ENCODE assay signal across 20 cellular contexts in genomic region chr11:61980783-61981541, GRCh38. TPM values are rescaled to one million over a fixed set of nuclear protein-coding genes. Genes with fewer than 3 reads are reported as not detected.
A peak's percentile ranks its signal among the peaks of the same experiment; 100 is the strongest.
DNase-seq lines count a peak whose midpoint lies in the region; ATAC-seq, FAIRE-seq and TF ChIP-seq lines count a peak whose summit lies in the region.
"Had no signal": no experiment of that assay in that cellular context is flagged by ENCODE, and none has a peak within 500 bp of the region (broad histone marks: within the 10 kb centered on the region; RNA-seq: fewer than 3 reads in every experiment).

No MANE protein-coding gene starts in this region.

- H2AFZ ChIP-seq in K562 (ENCODE audit: low read depth, low read length): no peak overlapping the region

- H3K27ac ChIP-seq in K562 (ENCODE audit: extremely low read depth, low read depth, low read length): no peak overlapping the region
- H3K27ac ChIP-seq in suprapubic skin: no peak overlapping the region
- H3K27ac ChIP-seq: adrenal gland had no signal

- TF ChIP-seq CTCF in K562 (IDR thresholded peaks at IDR 0.05 in 2 of 3, conservative IDR thresholded peaks at IDR 0.05 in 1 of 3; ENCODE audit: insufficient read depth in 2 of 3, low read depth in 1 of 3, low read length in 3 of 3) (no peak), suprapubic skin (IDR thresholded peaks at IDR 0.05) (no peak)

- peaks cover 0 to 5% of the 10 kb centered on the region in 2 experiments; a peak in 4 of 5 replicates for H3K4me1 ChIP-seq in K562 (replicated peaks in 1 of 2; ENCODE audit: control insufficient read depth in 2 of 2, insufficient read depth in 2 of 2, low read length in 2 of 2)
- peaks cover 23% of the 10 kb centered on the region for H3K4me1 ChIP-seq in suprapubic skin

- peak overlapping the region; percentile 63 for H3K27ac Mint-ChIP-seq in activated naive CD4-positive, alpha-beta T cell treated with anti-CD3 and anti-CD28 coated beads for 36 hours
- no peak overlapping the region for H3K27ac Mint-ChIP-seq in activated naive CD4-positive, alpha-beta T cell treated with anti-CD3 and anti-CD28 coated beads, Interleukin-2, amount 10 ng/mL, durations not matched to agents 7 days and 5 days
- no peak overlapping the region for H3K27ac Mint-ChIP-seq in activated T-cell treated with anti-CD3 and anti-CD28 coated beads, Interleukin-2, amount 50 U/mL, for 72 hours
- H3K27ac Mint-ChIP-seq: stimulated activated naive B cell treated with anti-CD40 and anti-IgM and Interleukin-4, amounts not matched to agents 10 μg/mL and 1 μg/mL and 100 μg/mL, for 72 hours had no signal

- H3K9ac ChIP-seq in K562 (ENCODE audit: insufficient read depth in 1 of 2, low read depth in 2 of 2, low read length in 2 of 2): no peak overlapping the region

- no peaks in the 10 kb centered on the region for H3K79me2 ChIP-seq in K562 (ENCODE audit: control insufficient read depth, insufficient read depth, low read length)

- no peak for FAIRE-seq in K562 (lab: Jason Lieb, UNC)
- FAIRE-seq: colon, endothelial cell of umbilical vein, islet of Langerhans, urothelium cell line had no signal

- no peaks in the 10 kb centered on the region for H3K9me3 Mint-ChIP-seq in activated naive CD4-positive, alpha-beta T cell treated with anti-CD3 and anti-CD28 coated beads for 36 hours
- H3K9me3 Mint-ChIP-seq in activated naive CD4-positive, alpha-beta T cell treated with anti-CD3 and anti-CD28 coated beads, Interleukin-2, amount 10 ng/mL, durations not matched to agents 7 days and 5 days: peaks cover under 1% of the 10 kb centered on the region
- no peaks in the 10 kb centered on the region for H3K9me3 Mint-ChIP-seq in activated T-cell treated with anti-CD3 and anti-CD28 coated beads, Interleukin-2, amount 50 U/mL, for 72 hours
- H3K9me3 Mint-ChIP-seq: stimulated activated naive B cell treated with anti-CD40 and anti-IgM and Interleukin-4, amounts not matched to agents 10 μg/mL and 1 μg/mL and 100 μg/mL, for 72 hours had no signal

- in situ Hi-C loops in K562 (cut with MboI): no loop called here

- H4K20me1 ChIP-seq in K562 (replicated peaks; ENCODE audit: control insufficient read depth, insufficient read depth, low read length): no peaks in the 10 kb centered on the region

- POLR2A ChIA-PET in K562 (lab: Yijun Ruan, JAX): interaction anchor here (0.6 to 5.6 kb wide), 6 partner anchors 10 to 74 kb away, joined by 3 to 65 read pairs (median 3); partner anchors contain the start of gene FTH1

- H3K27me3 ChIP-seq in K562 (ENCODE audit: control insufficient read depth in 2 of 2, insufficient read depth in 2 of 2, low read length in 2 of 2) (no peaks in the 10 kb centered on the region), suprapubic skin (no peaks in the 10 kb centered on the region)
- H3K27me3 ChIP-seq: adrenal gland had no signal

- TF ChIP-seq RAD21 in K562 (CRISPR knock-in tag; conservative IDR thresholded peaks at IDR 0.05 in 1 of 2, IDR thresholded peaks at IDR 0.05 in 1 of 2): no peak

- H3K4me3 Mint-ChIP-seq in activated naive CD4-positive, alpha-beta T cell treated with anti-CD3 and anti-CD28 coated beads for 36 hours: no peak overlapping the region
- no peak overlapping the region for H3K4me3 Mint-ChIP-seq in activated naive CD4-positive, alpha-beta T cell treated with anti-CD3 and anti-CD28 coated beads, Interleukin-2, amount 10 ng/mL, durations not matched to agents 7 days and 5 days
- H3K4me3 Mint-ChIP-seq in activated T-cell treated with anti-CD3 and anti-CD28 coated beads, Interleukin-2, amount 50 U/mL, for 72 hours: no peak overlapping the region
- H3K4me3 Mint-ChIP-seq: CD4-positive, alpha-beta memory T cell; stimulated activated naive B cell treated with anti-CD40 and anti-IgM and Interleukin-4, amounts not matched to agents 10 μg/mL and 1 μg/mL and 100 μg/mL, for 72 hours had no signal

- no peaks in the 10 kb centered on the region for H3K4me1 Mint-ChIP-seq in activated naive CD4-positive, alpha-beta T cell treated with anti-CD3 and anti-CD28 coated beads for 36 hours (ENCODE audit: low read depth)
- H3K4me1 Mint-ChIP-seq in activated naive CD4-positive, alpha-beta T cell treated with anti-CD3 and anti-CD28 coated beads, Interleukin-2, amount 10 ng/mL, durations not matched to agents 7 days and 5 days: no peaks in the 10 kb centered on the region
- H3K4me1 Mint-ChIP-seq in activated T-cell treated with anti-CD3 and anti-CD28 coated beads, Interleukin-2, amount 50 U/mL, for 72 hours (ENCODE audit: low read depth): no peaks in the 10 kb centered on the region
- H3K4me1 Mint-ChIP-seq: CD4-positive, alpha-beta memory T cell had no signal

- no peak overlapping the region for H3K4me2 ChIP-seq in K562 (ENCODE audit: insufficient read depth, low read length)

- H3K9me1 ChIP-seq in K562 (ENCODE audit: control insufficient read depth, insufficient read depth, low read length): no peaks in the 10 kb centered on the region

- intact Hi-C loops in activated naive CD4-positive, alpha-beta T cell treated with anti-CD3 and anti-CD28 coated beads for 36 hours (cut with micrococcal nuclease): no loop called here
- intact Hi-C loops in K562 (cut with micrococcal nuclease): no loop called here

- H3K27me3 Mint-ChIP-seq in activated naive CD4-positive, alpha-beta T cell treated with anti-CD3 and anti-CD28 coated beads for 36 hours (ENCODE audit: low read depth): no peaks in the 10 kb centered on the region
- peaks cover 5% of the 10 kb centered on the region for H3K27me3 Mint-ChIP-seq in activated naive CD4-positive, alpha-beta T cell treated with anti-CD3 and anti-CD28 coated beads, Interleukin-2, amount 10 ng/mL, durations not matched to agents 7 days and 5 days
- H3K27me3 Mint-ChIP-seq in activated T-cell treated with anti-CD3 and anti-CD28 coated beads, Interleukin-2, amount 50 U/mL, for 72 hours (ENCODE audit: low read depth): no peaks in the 10 kb centered on the region
- H3K27me3 Mint-ChIP-seq: CD4-positive, alpha-beta memory T cell had no signal

- 66% methylated on average over 10 of the region's 10 CpGs for WGBS in K562 (ENCODE audit: insufficient coverage, low coverage, missing lambda C conversion rate)
- 80% methylated on average over 10 of the region's 10 CpGs for WGBS in suprapubic skin

- ATAC-seq in K562 (peak; percentile 37), GM19467 (IDR thresholded peaks at IDR 0.05; ENCODE audit: unreplicated experiment) (no peak), HG03457 (IDR thresholded peaks at IDR 0.05; ENCODE audit: unreplicated experiment) (no peak)
- no peak for ATAC-seq in activated T-cell treated with anti-CD3 and anti-CD28 coated beads, Interleukin-2, amount 50 U/mL, for 72 hours (replicated peaks in 1 of 2)
- ATAC-seq: Right ventricle myocardium inferior; stimulated activated naive B cell treated with anti-CD40 and anti-IgM and Interleukin-4, amounts not matched to agents 10 μg/mL and 1 μg/mL and 100 μg/mL, for 72 hours had no signal

- no TSS peak for BruUV-seq in K562 (replicated peaks; lab: Mats Ljungman, UMichigan)

- H3K36me3 ChIP-seq in K562 (ENCODE audit: control insufficient read depth, insufficient read depth, low read length): no peaks in the 10 kb centered on the region
- H3K36me3 ChIP-seq in suprapubic skin: no peaks in the 10 kb centered on the region
- H3K36me3 ChIP-seq: adrenal gland had no signal

- CTCF ChIA-PET in activated naive CD4-positive, alpha-beta T cell treated with anti-CD3 and anti-CD28 coated beads for 36 hours (lab: Charles Lee): no interaction called here
- CTCF ChIA-PET in activated naive CD4-positive, alpha-beta T cell treated with anti-CD3 and anti-CD28 coated beads, Interleukin-2, amount 10 ng/mL, durations not matched to agents 7 days and 5 days (lab: Charles Lee): no interaction called here
- CTCF ChIA-PET in K562 (lab: Yijun Ruan, JAX; ENCODE audit: low intra/inter-chr PET ratio): no interaction called here

- TF ChIP-seq POLR2A in K562 (conservative IDR thresholded peaks at IDR 0.05) (no peak), suprapubic skin (IDR thresholded peaks at IDR 0.05) (no peak)

- H3K9me3 ChIP-seq in K562 (replicated peaks; ENCODE audit: control insufficient read depth, insufficient read depth, low read depth, low read length) (no peaks in the 10 kb centered on the region), suprapubic skin (no peaks in the 10 kb centered on the region)
- H3K9me3 ChIP-seq: adrenal gland had no signal

- TF ChIP-seq EP300 in K562 (IDR thresholded peaks at IDR 0.05; ENCODE audit: low read length): no peak
- TF ChIP-seq EP300 in suprapubic skin (IDR thresholded peaks at IDR 0.05): no peak

- H3K4me3 ChIP-seq in K562 (no peak overlapping the region), suprapubic skin (no peak overlapping the region)
- H3K4me3 ChIP-seq: adrenal gland had no signal

- DNase-seq in activated naive CD4-positive, alpha-beta T cell treated with anti-CD3 and anti-CD28 coated beads for 36 hours: no peak
- DNase-seq in activated naive CD4-positive, alpha-beta T cell treated with anti-CD3 and anti-CD28 coated beads, Interleukin-2, amount 10 ng/mL, durations not matched to agents 7 days and 5 days: no peak
- no peak for DNase-seq in K562 (ENCODE audit: extremely low read depth in 1 of 4, low spot score in 3 of 4)
- DNase-seq in islet precursor cell: peak; percentile 81
- DNase-seq in suprapubic skin (ENCODE audit: low spot score in 2 of 2): peak; percentile 49 to 53
- no peak for DNase-seq in activated T-cell treated with anti-CD3 and anti-CD28 coated beads, Interleukin-2, amount 50 U/mL, for 72 hours
- DNase-seq: activated CD4-positive, alpha-beta T cell treated with anti-CD3 and anti-CD28 coated beads for 48 hours; activated T-cell treated with anti-CD3 and anti-CD28 coated beads, Interleukin-2, amount 50 U/mL, for 1 hour; CD4-positive, alpha-beta memory T cell; NCI-H2081 treated with DMSO at 0.1 percent for 48 hours; stimulated activated naive B cell treated with anti-CD40 and anti-IgM and Interleukin-4, amounts not matched to agents 10 μg/mL and 1 μg/mL and 100 μg/mL, for 72 hours; T1000 had no signal

- no peaks in the 10 kb centered on the region for H3K36me3 Mint-ChIP-seq in activated naive CD4-positive, alpha-beta T cell treated with anti-CD3 and anti-CD28 coated beads for 36 hours (ENCODE audit: low read depth)
- peaks cover 2% of the 10 kb centered on the region for H3K36me3 Mint-ChIP-seq in activated naive CD4-positive, alpha-beta T cell treated with anti-CD3 and anti-CD28 coated beads, Interleukin-2, amount 10 ng/mL, durations not matched to agents 7 days and 5 days
- H3K36me3 Mint-ChIP-seq in activated T-cell treated with anti-CD3 and anti-CD28 coated beads, Interleukin-2, amount 50 U/mL, for 72 hours (ENCODE audit: insufficient read depth in 2 of 2): no peaks in the 10 kb centered on the region

RNA-seq across cellular contexts. Expression of gene FTH1, which starts 13.5 kb away (rescaled TPM):
- 1,000 to 10,000 TPM; 1,302 to 1,352 TPM for total RNA-seq in activated naive CD4-positive, alpha-beta T cell treated with anti-CD3 and anti-CD28 coated beads for 36 hours
- 340 and 424 TPM in 2 replicates for total RNA-seq in K562 (2011; cell fraction: chromatin; rRNA removed; ENCODE audit: low replicate concordance)
- total RNA-seq in K562 (2011; cell fraction: nucleolus; rRNA removed): 235 and 254 TPM in 2 replicates
- 466 and 809 TPM in 2 replicates for total RNA-seq in K562 (2011; cell fraction: nucleoplasm; rRNA removed)
- total RNA-seq in K562 (2014; rRNA removed) (542 and 714 TPM in 2 replicates), K562 (2014; rRNA removed; fragmentation: Illumina TruSeq; extraction: Trizol) (854 and 941 TPM in 2 replicates), K562 (2015; rRNA removed; fragmentation: Illumina TruSeq; extraction: Trizol) (794 and 802 TPM in 2 replicates), K562 (2021) (1,987 and 1,991 TPM in 2 replicates), suprapubic skin (1,000 to 10,000 TPM in 2 of 4 donors, 100 to 1,000 TPM in 2; 578 to 1,480 (median 967) TPM)
- polyA plus RNA-seq in K562 (2011; rRNA removed) (692 and 749 TPM in 2 replicates), K562 (2014; fragmentation: Illumina TruSeq; extraction: Trizol) (2,369 and 3,146 TPM in 2 replicates), K562 (2014; fragmentation: Nextera tagmentation; extraction: Ambion mirVana) (100 to 1,000 TPM; 370 to 426 TPM), K562 (2014; rRNA removed) (1,104 and 1,916 TPM in 2 replicates)
- polyA plus RNA-seq in K562 (2011; cell fraction: cytosol; rRNA removed): 753 and 1,113 TPM in 2 replicates
- 360 and 464 TPM in 2 replicates for polyA plus RNA-seq in K562 (2011; cell fraction: nucleus; rRNA removed)
- 2,840 and 5,114 TPM in 2 replicates for polyA plus RNA-seq in K562 (2012)
- 797 and 971 TPM in 2 replicates for polyA minus RNA-seq in K562 (2011; rRNA and poly(A)+ RNA removed)
- polyA minus RNA-seq in K562 (2011; cell fraction: cytosol; rRNA and poly(A)+ RNA removed): 687 and 1,035 TPM in 2 replicates
- polyA minus RNA-seq in K562 (2011; cell fraction: nucleus; rRNA and poly(A)+ RNA removed): 101 and 228 TPM in 2 replicates
- total RNA-seq in activated T-cell treated with anti-CD3 and anti-CD28 coated beads, Interleukin-2, amount 50 U/mL, for 72 hours: 1,000 to 10,000 TPM; 1,135 to 1,244 TPM

RNA-seq across cellular contexts. Expression of gene BEST1, which starts 30.8 kb away (rescaled TPM):
- under 1 TPM; 0.45 to 0.49 TPM for total RNA-seq in activated naive CD4-positive, alpha-beta T cell treated with anti-CD3 and anti-CD28 coated beads for 36 hours
- 4.5 and 6.1 TPM in 2 replicates for total RNA-seq in K562 (2011; cell fraction: chromatin; rRNA removed; ENCODE audit: low replicate concordance)
- 4.7 and 5.5 TPM in 2 replicates for total RNA-seq in K562 (2011; cell fraction: nucleolus; rRNA removed)
- 4.4 and 5.5 TPM in 2 replicates for total RNA-seq in K562 (2011; cell fraction: nucleoplasm; rRNA removed)
- total RNA-seq in K562 (2014; rRNA removed) (0.36 and 0.61 TPM in 2 replicates), K562 (2014; rRNA removed; fragmentation: Illumina TruSeq; extraction: Trizol) (0.35 and 0.40 TPM in 2 replicates), K562 (2015; rRNA removed; fragmentation: Illumina TruSeq; extraction: Trizol) (0.07 and 0.11 TPM in 2 replicates), K562 (2021) (0.85 and 1.0 TPM in 2 replicates), suprapubic skin (1 to 10 TPM; 1.5 to 4.1 (median 2.5) TPM)
- polyA plus RNA-seq in K562 (2011; rRNA removed) (0.22 and 0.49 TPM in 2 replicates), K562 (2014; fragmentation: Illumina TruSeq; extraction: Trizol) (0.73 and 0.86 TPM in 2 replicates), K562 (2014; fragmentation: Nextera tagmentation; extraction: Ambion mirVana) (under 1 TPM; 0.27 to 0.62 TPM), K562 (2014; rRNA removed) (1.3 TPM in 2 replicates)
- polyA plus RNA-seq in K562 (2011; cell fraction: cytosol; rRNA removed): 0.15 and 0.35 TPM in 2 replicates
- polyA plus RNA-seq in K562 (2011; cell fraction: nucleus; rRNA removed): 1.4 and 1.9 TPM in 2 replicates
- 1.0 and 15.0 TPM in 2 replicates for polyA plus RNA-seq in K562 (2012)
- 0.28 and 0.66 TPM in 2 replicates for polyA minus RNA-seq in K562 (2011; rRNA and poly(A)+ RNA removed)
- polyA minus RNA-seq in K562 (2011; cell fraction: cytosol; rRNA and poly(A)+ RNA removed): not detected in 2 replicates
- polyA minus RNA-seq in K562 (2011; cell fraction: nucleus; rRNA and poly(A)+ RNA removed): 0.67 and 2.3 TPM in 2 replicates
- 1 to 10 TPM; 1.9 to 4.1 TPM for total RNA-seq in activated T-cell treated with anti-CD3 and anti-CD28 coated beads, Interleukin-2, amount 50 U/mL, for 72 hours
- total RNA-seq: endothelial cell of umbilical vein had no signal

Comparison
In these comparisons a context has a peak if more than half of its experiments do, and no peak if none do; other contexts are left out.
1. DNase-seq: peak in islet precursor cell (single experiment) and suprapubic skin (2 of 2); none in activated naive CD4-positive, alpha-beta T cell treated with anti-CD3 and anti-CD28 coated beads for 36 hours (single experiment), activated naive CD4-positive, alpha-beta T cell treated with anti-CD3 and anti-CD28 coated beads, Interleukin-2, amount 10 ng/mL, durations not matched to agents 7 days and 5 days (single experiment), K562 (0 of 4) and activated T-cell treated with anti-CD3 and anti-CD28 coated beads, Interleukin-2, amount 50 U/mL, for 72 hours (0 of 2).